In the genomic region with DNA sequence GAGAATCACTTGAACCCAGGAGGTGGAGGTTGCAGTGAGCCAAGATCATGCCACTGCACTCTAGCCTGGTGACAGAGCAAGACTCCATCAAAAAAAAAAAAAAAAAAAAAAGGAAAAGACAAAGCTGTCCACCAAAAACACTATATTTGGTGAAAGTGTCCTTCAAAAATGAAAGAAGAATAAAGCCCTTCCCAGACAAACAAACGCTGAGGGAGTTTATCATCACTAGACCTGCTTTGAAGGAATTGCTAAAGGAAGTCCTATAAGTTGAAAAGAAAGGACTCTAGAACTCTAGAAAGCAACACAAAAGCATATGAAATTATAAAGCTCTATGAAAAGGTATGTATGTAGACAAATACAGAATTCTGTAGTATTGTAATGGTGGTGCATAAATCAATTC, we compare ENCODE assay signal across 28 cellular contexts.
"Had no signal": no experiment of that assay in that cellular context is flagged by ENCODE, and none has a peak within 500 bp of the region (broad histone marks: within the 10 kb centered on the region; RNA-seq: fewer than 3 reads in every experiment).

No MANE protein-coding gene starts in this region.

- H3K4me1 ChIP-seq: colonic mucosa, esophagus muscularis mucosa, esophagus squamous epithelium, foreskin keratinocyte, gastrocnemius medialis, gastroesophageal sphincter, heart left ventricle, heart right ventricle had no signal

- DNase-seq: colonic mucosa; cortex of kidney; dermis blood vessel endothelial cell; dorsolateral prefrontal cortex; effector CD4-positive, alpha-beta T cell; effector CD8-positive, alpha-beta T cell; effector memory CD4-positive, alpha-beta T cell; effector memory CD8-positive, alpha-beta T cell; endodermal cell; erythroblast; esophagus squamous epithelium; foreskin fibroblast; foreskin keratinocyte; foreskin melanocyte; gastrocnemius medialis; glutamatergic neuron; head of caudate nucleus; heart left ventricle; heart right ventricle had no signal

- H3K9me3 ChIP-seq: colonic mucosa had no signal

- H3K27ac ChIP-seq: colonic mucosa, coronary artery, dorsolateral prefrontal cortex, epithelial cell of prostate, esophagus muscularis mucosa, esophagus squamous epithelium, foreskin keratinocyte, gastrocnemius medialis, gastroesophageal sphincter, heart left ventricle, heart right ventricle had no signal

- H3K36me3 ChIP-seq: colonic mucosa, esophagus muscularis mucosa, esophagus squamous epithelium, gastrocnemius medialis, gastroesophageal sphincter, heart left ventricle, heart right ventricle had no signal

- H3K4me3 ChIP-seq: colonic mucosa, coronary artery, dorsolateral prefrontal cortex, esophagus muscularis mucosa, esophagus squamous epithelium, gastrocnemius medialis, gastroesophageal sphincter, heart left ventricle, heart right ventricle had no signal

- H3K27me3 ChIP-seq: colonic mucosa, esophagus muscularis mucosa, esophagus squamous epithelium, foreskin keratinocyte, gastrocnemius medialis, gastroesophageal sphincter, heart left ventricle, heart right ventricle had no signal

- ATAC-seq: effector memory CD8-positive, alpha-beta T cell; esophagus mucosa; foreskin keratinocyte; gastrocnemius medialis; gastroesophageal sphincter; heart left ventricle; heart right ventricle had no signal

- FAIRE-seq: colon, endometrium, endothelial cell of umbilical vein, frontal cortex had no signal
